Comparison of ENCODE assay signal across 1 cellular context in genomic region chr14:29273513-29273912, GRCh38.
TF ChIP-seq lines count a peak whose summit lies in the region.

No MANE protein-coding gene starts in this region.

TF ChIP-seq in HepG2, 621 proteins besides CTCF, POLR2A, EP300 and RAD21 (continued from another document):
- TF ChIP-seq UBTF (CRISPR knock-in tag; IDR thresholded peaks at IDR 0.05), result no peak
- no peak for TF ChIP-seq ZNF770 (CRISPR knock-in tag; IDR thresholded peaks at IDR 0.05)
